23 cellular contexts compared by ENCODE assay signal in genomic region chr5:132198571-132198970, GRCh38. TPM values are rescaled to one million over a fixed set of nuclear protein-coding genes. Genes with fewer than 3 reads are reported as not detected.
"Had no signal": no experiment of that assay in that cellular context is flagged by ENCODE, and none has a peak within 500 bp of the region (broad histone marks: within the 10 kb centered on the region; RNA-seq: fewer than 3 reads in every experiment).

No MANE protein-coding gene starts in this region.

- H3K36me3 Mint-ChIP-seq: memory B cell; natural killer cell treated with Interleukin-12 subunit alpha and Interleukin-12 subunit beta and Interleukin-15 and Interleukin-18, amount 100 ng/mL, for 72 hours had no signal

- H3K4me3 Mint-ChIP-seq: memory B cell; naive thymus-derived CD4-positive, alpha-beta T cell; natural killer cell treated with Interleukin-12 subunit alpha and Interleukin-12 subunit beta and Interleukin-15 and Interleukin-18, amount 100 ng/mL, for 72 hours; stimulated activated memory B cell treated with anti-CD40 and anti-IgM and Interleukin-4, amounts not matched to agents 10 μg/mL and 1 μg/mL and 100 μg/mL, for 72 hours; stimulated activated naive CD8-positive, alpha-beta T cell treated with anti-CD3 and anti-CD28 coated beads, Interleukin-15, amount 100 ng/mL, for 72 hours had no signal

- H3K4me1 ChIP-seq: parathyroid adenoma, tibial nerve, upper lobe of left lung, vagina had no signal

- H3K4me3 ChIP-seq: left ventricle myocardium inferior, mucosa of descending colon, right atrium auricular region, right lobe of liver, smooth muscle cell, tibial nerve, upper lobe of left lung, vagina had no signal

- H2AFZ ChIP-seq: parathyroid adenoma had no signal

- H3K4me1 Mint-ChIP-seq: memory B cell; naive thymus-derived CD4-positive, alpha-beta T cell; stimulated activated naive CD8-positive, alpha-beta T cell treated with anti-CD3 and anti-CD28 coated beads, Interleukin-15, amount 100 ng/mL, for 72 hours had no signal

- H3K9me3 ChIP-seq: left ventricle myocardium inferior, mucosa of descending colon, right atrium auricular region, right lobe of liver, tibial nerve, upper lobe of left lung, vagina had no signal

- H3K27me3 ChIP-seq: right atrium auricular region, right lobe of liver, tibial nerve, upper lobe of left lung, vagina had no signal

- H3K9ac ChIP-seq: parathyroid adenoma had no signal

- H3K79me2 ChIP-seq: parathyroid adenoma had no signal

- H3K27ac Mint-ChIP-seq: memory B cell; naive thymus-derived CD4-positive, alpha-beta T cell; natural killer cell treated with Interleukin-12 subunit alpha and Interleukin-12 subunit beta and Interleukin-15 and Interleukin-18, amount 100 ng/mL, for 72 hours; stimulated activated memory B cell treated with anti-CD40 and anti-IgM and Interleukin-4, amounts not matched to agents 10 μg/mL and 1 μg/mL and 100 μg/mL, for 72 hours; stimulated activated naive CD8-positive, alpha-beta T cell treated with anti-CD3 and anti-CD28 coated beads, Interleukin-15, amount 100 ng/mL, for 72 hours had no signal

- H3K27ac ChIP-seq: left ventricle myocardium inferior, parathyroid adenoma, right atrium auricular region, right lobe of liver, tibial nerve, upper lobe of left lung, vagina had no signal

- H3K9me3 Mint-ChIP-seq: memory B cell; naive thymus-derived CD4-positive, alpha-beta T cell; natural killer cell treated with Interleukin-12 subunit alpha and Interleukin-12 subunit beta and Interleukin-15 and Interleukin-18, amount 100 ng/mL, for 72 hours; stimulated activated memory B cell treated with anti-CD40 and anti-IgM and Interleukin-4, amounts not matched to agents 10 μg/mL and 1 μg/mL and 100 μg/mL, for 72 hours; stimulated activated naive CD8-positive, alpha-beta T cell treated with anti-CD3 and anti-CD28 coated beads, Interleukin-15, amount 100 ng/mL, for 72 hours had no signal

- H3K27me3 Mint-ChIP-seq: memory B cell; naive thymus-derived CD4-positive, alpha-beta T cell; natural killer cell treated with Interleukin-12 subunit alpha and Interleukin-12 subunit beta and Interleukin-15 and Interleukin-18, amount 100 ng/mL, for 72 hours; stimulated activated memory B cell treated with anti-CD40 and anti-IgM and Interleukin-4, amounts not matched to agents 10 μg/mL and 1 μg/mL and 100 μg/mL, for 72 hours had no signal

- ATAC-seq: mucosa of descending colon; naive thymus-derived CD4-positive, alpha-beta T cell; natural killer cell treated with Interleukin-12 subunit alpha and Interleukin-12 subunit beta and Interleukin-15 and Interleukin-18, amount 100 ng/mL, for 72 hours; right lobe of liver; stimulated activated memory B cell treated with anti-CD40 and anti-IgM and Interleukin-4, amounts not matched to agents 10 μg/mL and 1 μg/mL and 100 μg/mL, for 72 hours; stimulated activated naive CD8-positive, alpha-beta T cell treated with anti-CD3 and anti-CD28 coated beads, Interleukin-15, amount 100 ng/mL, for 72 hours had no signal

- H3K4me2 ChIP-seq: smooth muscle cell had no signal

- DNase-seq: islet precursor cell; left ventricle myocardium inferior; midbrain; mucosa of descending colon; right lobe of liver; stimulated activated CD4-positive, alpha-beta T cell treated with anti-CD3 and anti-CD28 coated beads, Interleukin-1b, Interleukin-23, amount 100 ng/mL, for 48 hours; stimulated activated CD4-positive, alpha-beta T cell treated with anti-CD3 and anti-CD28 coated beads, Interleukin-2, amount 100 ng/mL, for 48 hours; stimulated activated CD4-positive, alpha-beta T cell treated with anti-CD3 and anti-CD28 coated beads, Interleukin-4, amount 100 ng/mL, for 4 hours; stimulated activated CD8-positive, alpha-beta memory T cell treated with anti-CD3 and anti-CD28 coated beads, Interleukin-4, amount 100 ng/mL, for 48 hours; stimulated activated naive CD4-positive, alpha-beta T cell treated with Interleukin-2 at 50 U/mL for 16 hours; stimulated activated naive CD8-positive, alpha-beta T cell treated with anti-CD3 and anti-CD28 coated beads, Interleukin-15, amount 100 ng/mL, for 72 hours; substantia nigra; upper lobe of left lung had no signal

RNA-seq across cellular contexts. Expression of gene P4HA2, which starts 29.1 kb away (rescaled TPM):
- polyA plus RNA-seq: naive thymus-derived CD4-positive, alpha-beta T cell had no signal

RNA-seq across cellular contexts. Expression of gene PDLIM4, which starts 58.9 kb away (rescaled TPM):
- total RNA-seq: natural killer cell treated with Interleukin-12 subunit alpha and Interleukin-12 subunit beta and Interleukin-15 and Interleukin-18, amount 100 ng/mL, for 72 hours had no signal
- polyA plus RNA-seq: naive thymus-derived CD4-positive, alpha-beta T cell; neural cell had no signal
